20 cellular contexts compared by ENCODE assay signal in genomic region chr4:5865896-5866599, GRCh38. TPM values are rescaled to one million over a fixed set of nuclear protein-coding genes. Genes with fewer than 3 reads are reported as not detected.
DNase-seq lines count a peak whose midpoint lies in the region; ATAC-seq, FAIRE-seq and TF ChIP-seq lines count a peak whose summit lies in the region.
"Had no signal": no experiment of that assay in that cellular context is flagged by ENCODE, and none has a peak within 500 bp of the region (broad histone marks: within the 10 kb centered on the region; RNA-seq: fewer than 3 reads in every experiment).

No MANE protein-coding gene starts in this region.

- no peaks in the 10 kb centered on the region for H3K36me3 Mint-ChIP-seq in activated naive CD4-positive, alpha-beta T cell treated with anti-CD3 and anti-CD28 coated beads, Interleukin-2, amount 10 ng/mL, durations not matched to agents 7 days and 5 days
- H3K36me3 Mint-ChIP-seq in natural killer cell treated with Interleukin-12 subunit alpha and Interleukin-12 subunit beta and Interleukin-15 and Interleukin-18, amount 100 ng/mL, for 72 hours: no peaks in the 10 kb centered on the region
- H3K36me3 Mint-ChIP-seq in mesothelial cell of epicardium: no peaks in the 10 kb centered on the region
- H3K36me3 Mint-ChIP-seq in CD4-positive, alpha-beta T cell (ENCODE audit: low read depth): no peaks in the 10 kb centered on the region
- H3K36me3 Mint-ChIP-seq: memory B cell had no signal

- H3K4me3 Mint-ChIP-seq in activated naive CD4-positive, alpha-beta T cell treated with anti-CD3 and anti-CD28 coated beads, Interleukin-2, amount 10 ng/mL, durations not matched to agents 7 days and 5 days: no peak overlapping the region
- H3K4me3 Mint-ChIP-seq in natural killer cell treated with Interleukin-12 subunit alpha and Interleukin-12 subunit beta and Interleukin-15 and Interleukin-18, amount 100 ng/mL, for 72 hours: peak overlapping the region; percentile 49
- no peak overlapping the region for H3K4me3 Mint-ChIP-seq in mesothelial cell of epicardium
- no peak overlapping the region for H3K4me3 Mint-ChIP-seq in CD4-positive, alpha-beta T cell
- H3K4me3 Mint-ChIP-seq: activated naive CD8-positive, alpha-beta T cell treated with anti-CD3 and anti-CD28 coated beads, Interleukin-2, amount 50 U/mL, for 24 hours; IgD-negative memory B cell; memory B cell; nephron had no signal

- H3K36me3 ChIP-seq in Karpas-422 (ENCODE audit: insufficient read depth, low read length) (no peaks in the 10 kb centered on the region), WERI-Rb-1 (peaks cover 91% of the 10 kb centered on the region)
- H3K36me3 ChIP-seq: heart right ventricle, prostate gland, thyroid gland had no signal

- intact Hi-C loops in CD4-positive, alpha-beta T cell (cut with DNase I, micrococcal nuclease): no loop called here

- no peak overlapping the region for H3K27ac Mint-ChIP-seq in activated naive CD4-positive, alpha-beta T cell treated with anti-CD3 and anti-CD28 coated beads, Interleukin-2, amount 10 ng/mL, durations not matched to agents 7 days and 5 days
- peak overlapping the region in 1 of 2 donors; percentile 21 for H3K27ac Mint-ChIP-seq in natural killer cell treated with Interleukin-12 subunit alpha and Interleukin-12 subunit beta and Interleukin-15 and Interleukin-18, amount 100 ng/mL, for 72 hours
- no peak overlapping the region for H3K27ac Mint-ChIP-seq in mesothelial cell of epicardium
- no peak overlapping the region for H3K27ac Mint-ChIP-seq in CD4-positive, alpha-beta T cell
- H3K27ac Mint-ChIP-seq: activated naive CD8-positive, alpha-beta T cell treated with anti-CD3 and anti-CD28 coated beads, Interleukin-2, amount 50 U/mL, for 24 hours; memory B cell; nephron had no signal

- TF ChIP-seq CTCF in WERI-Rb-1 (IDR thresholded peaks at IDR 0.05; ENCODE audit: low read depth, low read length) (no peak), mesothelial cell of epicardium (IDR thresholded peaks at IDR 0.05; ENCODE audit: unreplicated experiment) (no peak)
- TF ChIP-seq CTCF in CD4-positive, alpha-beta T cell (IDR thresholded peaks at IDR 0.05): no peak

- H3K27ac ChIP-seq in Karpas-422 (ENCODE audit: low read length) (no peak overlapping the region), WERI-Rb-1 (peak overlapping the region; percentile 16; the same call in 1 of the 2 replicates)
- no peak overlapping the region for H3K27ac ChIP-seq in CD4-positive, alpha-beta T cell (ENCODE audit: low read depth, low read length)
- H3K27ac ChIP-seq: heart right ventricle, prostate gland, thyroid gland had no signal

- peaks cover 54% of the 10 kb centered on the region for H3K4me1 ChIP-seq in Karpas-422 (ENCODE audit: low read length)
- H3K4me1 ChIP-seq: heart right ventricle, prostate gland, thyroid gland had no signal

- peak; percentile 30 for DNase-seq in activated naive CD4-positive, alpha-beta T cell treated with anti-CD3 and anti-CD28 coated beads, Interleukin-2, amount 10 ng/mL, durations not matched to agents 7 days and 5 days
- no peak for DNase-seq in activated naive CD4-positive, alpha-beta T cell treated with anti-CD3 and anti-CD28 coated beads, Interleukin-2, amount 50 U/mL, for 16 hours
- DNase-seq in Karpas-422: peak; percentile 70
- DNase-seq in WERI-Rb-1: no peak
- DNase-seq in natural killer cell treated with Interleukin-12 subunit alpha and Interleukin-12 subunit beta and Interleukin-15 and Interleukin-18, amount 100 ng/mL, for 72 hours (ENCODE audit: low spot score): no peak
- no peak for DNase-seq in mesothelial cell of epicardium (ENCODE audit: low spot score in 2 of 2, unreplicated experiment in 2 of 2)
- no peak for DNase-seq in CD4-positive, alpha-beta T cell
- no peak for DNase-seq in HTR-8/SVneo (ENCODE audit: insufficient read length, low spot score)
- DNase-seq: activated naive CD8-positive, alpha-beta T cell treated with anti-CD3 and anti-CD28 coated beads, Interleukin-2, amount 50 U/mL, for 24 hours; H7; heart right ventricle; kidney; NCI-H1417; NCI-H774; small intestine; thyroid gland had no signal

- peaks cover 33% of the 10 kb centered on the region for H3K4me1 Mint-ChIP-seq in activated naive CD4-positive, alpha-beta T cell treated with anti-CD3 and anti-CD28 coated beads, Interleukin-2, amount 10 ng/mL, durations not matched to agents 7 days and 5 days
- peaks cover 18 to 42% of the 10 kb centered on the region in 2 donors for H3K4me1 Mint-ChIP-seq in natural killer cell treated with Interleukin-12 subunit alpha and Interleukin-12 subunit beta and Interleukin-15 and Interleukin-18, amount 100 ng/mL, for 72 hours (ENCODE audit: low read depth in 2 of 2)
- H3K4me1 Mint-ChIP-seq in mesothelial cell of epicardium: no peaks in the 10 kb centered on the region
- H3K4me1 Mint-ChIP-seq in CD4-positive, alpha-beta T cell (ENCODE audit: low read depth): peaks cover 16% of the 10 kb centered on the region

- H3K27me3 ChIP-seq in Karpas-422 (ENCODE audit: low read length) (no peaks in the 10 kb centered on the region), WERI-Rb-1 (ENCODE audit: insufficient read depth, low read depth, severe bottlenecking) (no peaks in the 10 kb centered on the region)
- peaks cover 6% of the 10 kb centered on the region for H3K27me3 ChIP-seq in CD4-positive, alpha-beta T cell (ENCODE audit: control insufficient read depth, insufficient read depth, low read length)
- H3K27me3 ChIP-seq: heart right ventricle, thyroid gland had no signal

- no peaks in the 10 kb centered on the region for H3K9me3 Mint-ChIP-seq in activated naive CD4-positive, alpha-beta T cell treated with anti-CD3 and anti-CD28 coated beads, Interleukin-2, amount 10 ng/mL, durations not matched to agents 7 days and 5 days
- H3K9me3 Mint-ChIP-seq in natural killer cell treated with Interleukin-12 subunit alpha and Interleukin-12 subunit beta and Interleukin-15 and Interleukin-18, amount 100 ng/mL, for 72 hours: no peaks in the 10 kb centered on the region
- H3K9me3 Mint-ChIP-seq in mesothelial cell of epicardium: no peaks in the 10 kb centered on the region
- no peaks in the 10 kb centered on the region for H3K9me3 Mint-ChIP-seq in CD4-positive, alpha-beta T cell
- H3K9me3 Mint-ChIP-seq: activated naive CD8-positive, alpha-beta T cell treated with anti-CD3 and anti-CD28 coated beads, Interleukin-2, amount 50 U/mL, for 24 hours; nephron had no signal

- no peaks in the 10 kb centered on the region for H4K20me1 ChIP-seq in Karpas-422 (ENCODE audit: insufficient read depth, low read depth, low read length)

- H2AFZ ChIP-seq in Karpas-422 (ENCODE audit: low read length): no peak overlapping the region; the same call in 1 of the 2 replicates

- FAIRE-seq in HTR-8/SVneo (lab: Jason Lieb, UNC): no peak
- FAIRE-seq: kidney, small intestine had no signal

- peak; percentile 17 to 65 for ATAC-seq in natural killer cell treated with Interleukin-12 subunit alpha and Interleukin-12 subunit beta and Interleukin-15 and Interleukin-18, amount 100 ng/mL, for 72 hours
- ATAC-seq in CD4-positive, alpha-beta T cell (ENCODE audit: poor library complexity): no peak
- ATAC-seq: activated naive CD8-positive, alpha-beta T cell treated with anti-CD3 and anti-CD28 coated beads, Interleukin-2, amount 50 U/mL, for 24 hours; heart right ventricle had no signal

- peak overlapping the region; percentile 22; the same call in 1 of the 2 replicates for H3K4me3 ChIP-seq in Karpas-422 (ENCODE audit: low read length)
- H3K4me3 ChIP-seq in WERI-Rb-1 (ENCODE audit: low read depth, low read length): no peak overlapping the region
- H3K4me3 ChIP-seq: heart right ventricle, prostate gland, thyroid gland had no signal

- CTCF ChIA-PET in activated naive CD4-positive, alpha-beta T cell treated with anti-CD3 and anti-CD28 coated beads, Interleukin-2, amount 10 ng/mL, durations not matched to agents 7 days and 5 days (lab: Charles Lee): no interaction called here
- CTCF ChIA-PET in CD4-positive, alpha-beta T cell (lab: Charles Lee): no interaction called here

- no peaks in the 10 kb centered on the region for H3K27me3 Mint-ChIP-seq in activated naive CD4-positive, alpha-beta T cell treated with anti-CD3 and anti-CD28 coated beads, Interleukin-2, amount 10 ng/mL, durations not matched to agents 7 days and 5 days
- peaks cover 17 to 37% of the 10 kb centered on the region in 2 donors for H3K27me3 Mint-ChIP-seq in natural killer cell treated with Interleukin-12 subunit alpha and Interleukin-12 subunit beta and Interleukin-15 and Interleukin-18, amount 100 ng/mL, for 72 hours
- H3K27me3 Mint-ChIP-seq in mesothelial cell of epicardium (ENCODE audit: low read depth): peaks cover 13% of the 10 kb centered on the region
- peaks cover 11% of the 10 kb centered on the region for H3K27me3 Mint-ChIP-seq in CD4-positive, alpha-beta T cell

- peak overlapping the region; percentile 47 for H3K4me2 ChIP-seq in Karpas-422 (ENCODE audit: low read depth, low read length, poor library complexity, severe bottlenecking)

- H3K79me2 ChIP-seq in Karpas-422 (ENCODE audit: low read length): no peaks in the 10 kb centered on the region

- POLR2A ChIA-PET in CD4-positive, alpha-beta T cell (lab: Charles Lee): no interaction called here

- H3K9me2 ChIP-seq in Karpas-422 (replicated peaks; ENCODE audit: insufficient read depth, low read length): no peaks in the 10 kb centered on the region

- H3K9ac ChIP-seq in Karpas-422 (ENCODE audit: low read length): peak overlapping the region; percentile 32

- no peaks in the 10 kb centered on the region for H3K9me3 ChIP-seq in Karpas-422 (ENCODE audit: low read length)
- H3K9me3 ChIP-seq in WERI-Rb-1 (ENCODE audit: severe bottlenecking): no peaks in the 10 kb centered on the region
- H3K9me3 ChIP-seq in CD4-positive, alpha-beta T cell (ENCODE audit: control insufficient read depth, low read length): no peaks in the 10 kb centered on the region
- H3K9me3 ChIP-seq: heart right ventricle, prostate gland, thyroid gland had no signal

RNA-seq across cellular contexts. Expression of gene CRMP1, which starts 26.8 kb away (rescaled TPM):
- 0.40 and 0.48 TPM in 2 replicates for total RNA-seq in Karpas-422 (2014; rRNA removed; shearing (Covaris generic); ENCODE audit: low replicate concordance)
- not detected for total RNA-seq in natural killer cell treated with Interleukin-12 subunit alpha and Interleukin-12 subunit beta and Interleukin-15 and Interleukin-18, amount 100 ng/mL, for 72 hours
- total RNA-seq in mesothelial cell of epicardium: 14.6 to 16.5 TPM (median 15.7 TPM) in 3 replicates
- total RNA-seq in CD4-positive, alpha-beta T cell: not detected

Comparison
In these comparisons a context has a peak if more than half of its experiments do, and no peak if none do; other contexts are left out.
1. DNase-seq: peak in activated naive CD4-positive, alpha-beta T cell treated with anti-CD3 and anti-CD28 coated beads, Interleukin-2, amount 10 ng/mL, durations not matched to agents 7 days and 5 days (single experiment) and Karpas-422 (single experiment); none in activated naive CD4-positive, alpha-beta T cell treated with anti-CD3 and anti-CD28 coated beads, Interleukin-2, amount 50 U/mL, for 16 hours (single experiment), WERI-Rb-1 (single experiment), natural killer cell treated with Interleukin-12 subunit alpha and Interleukin-12 subunit beta and Interleukin-15 and Interleukin-18, amount 100 ng/mL, for 72 hours (single experiment), mesothelial cell of epicardium (0 of 2), CD4-positive, alpha-beta T cell (0 of 10) and HTR-8/SVneo (single experiment).
2. RNA of gene CRMP1, which starts 26.8 kb away (total RNA-seq): 14.6 to 16.5 TPM in mesothelial cell of epicardium; 0.40 to 0.48 TPM in Karpas-422, not detected in natural killer cell treated with Interleukin-12 subunit alpha and Interleukin-12 subunit beta and Interleukin-15 and Interleukin-18, amount 100 ng/mL, for 72 hours and not detected in CD4-positive, alpha-beta T cell; every median in the first group is over 10 times any median in the second.